ENCODE assay signal across 8 cellular contexts in genomic region chr2:157438907-157439791, GRCh38. TPM values are rescaled to one million over a fixed set of nuclear protein-coding genes. Genes with fewer than 3 reads are reported as not detected.
DNase-seq lines count a peak whose midpoint lies in the region; TF ChIP-seq lines count a peak whose summit lies in the region.

No MANE protein-coding gene starts in this region.

- H3K9me3 ChIP-seq in GM23248 (ENCODE audit: low read depth), result no peaks in the 10 kb centered on the region
- no peaks in the 10 kb centered on the region for H3K9me3 ChIP-seq in fibroblast of lung (ENCODE audit: control insufficient read depth, insufficient read depth, low read depth, low read length)
- H3K9me3 ChIP-seq in mesenchymal stem cell (ENCODE audit: control insufficient read depth, low read length), result no peaks in the 10 kb centered on the region

- H2AFZ ChIP-seq in GM23248 (no peak overlapping the region), fibroblast of lung (ENCODE audit: low read length) (no peak overlapping the region), mesenchymal stem cell (ENCODE audit: low read depth, low read length) (no peak overlapping the region)

- TF ChIP-seq CTCF in GM06990 (IDR thresholded peaks at IDR 0.05; ENCODE audit: insufficient read depth, low read length, poor library complexity, severe bottlenecking) (no peak), fibroblast of lung (conservative IDR thresholded peaks at IDR 0.05 in 1 of 2, IDR thresholded peaks at IDR 0.05 in 1 of 2; ENCODE audit: low read depth in 1 of 2, low read length in 2 of 2) (no peak), GM20000 (IDR thresholded peaks at IDR 0.05; ENCODE audit: extremely low read depth, missing control alignments) (no peak)

- no peak for DNase-seq in GM06990 (ENCODE audit: extremely low read depth, insufficient read length)
- DNase-seq in GM23248, result peak; percentile 59
- DNase-seq in NCI-H2171 (lab: John Stamatoyannopoulos, UW), result peak; percentile 71
- peak; percentile 11 to 23 for DNase-seq in fibroblast of lung (ENCODE audit: low read depth in 2 of 2)
- DNase-seq in activated effector memory CD4-positive, alpha-beta T cell treated with anti-CD3 and anti-CD28 coated beads, Interleukin-2, amount 50 U/mL, for 16 hours, result no peak
- DNase-seq in COR-L47 (lab: John Stamatoyannopoulos, UW), result no peak
- DNase-seq in GM20000 (ENCODE audit: low spot score), result no peak
- no peak for DNase-seq in mesenchymal stem cell

- no peaks in the 10 kb centered on the region for H3F3A ChIP-seq in GM23248 (ENCODE audit: insufficient read depth)

- H2BK12ac ChIP-seq in mesenchymal stem cell (ENCODE audit: low read length in 2 of 2), result no peak overlapping the region

- no peak overlapping the region for H2BK5ac ChIP-seq in mesenchymal stem cell (ENCODE audit: low read depth, low read length, poor library complexity, severe bottlenecking)

- H3K27me3 ChIP-seq in GM06990 (replicated peaks; ENCODE audit: control insufficient read depth, insufficient read depth, low read length) (no peaks in the 10 kb centered on the region), GM23248 (replicated peaks; ENCODE audit: insufficient read depth) (peaks cover 17% of the 10 kb centered on the region), fibroblast of lung (ENCODE audit: control insufficient read depth, insufficient read depth, low read length) (no peaks in the 10 kb centered on the region), mesenchymal stem cell (ENCODE audit: control insufficient read depth in 1 of 2, insufficient read depth in 1 of 2, low read length in 2 of 2) (no peaks in the 10 kb centered on the region)

- H3K27ac ChIP-seq in GM23248, result no peak overlapping the region
- no peak overlapping the region for H3K27ac ChIP-seq in fibroblast of lung (ENCODE audit: insufficient read depth, low read length)
- no peak overlapping the region for H3K27ac ChIP-seq in mesenchymal stem cell (ENCODE audit: low read length, poor library complexity, severe bottlenecking)

- no peak overlapping the region for H3K23ac ChIP-seq in mesenchymal stem cell (ENCODE audit: low read length in 2 of 2)

- no peak overlapping the region for H4K8ac ChIP-seq in mesenchymal stem cell (ENCODE audit: low read length)

- no peaks in the 10 kb centered on the region for H3K79me2 ChIP-seq in GM23248 (ENCODE audit: insufficient read depth)
- no peaks in the 10 kb centered on the region for H3K79me2 ChIP-seq in fibroblast of lung (ENCODE audit: control insufficient read depth, insufficient read depth, low read length)

- no peak overlapping the region for H4K91ac ChIP-seq in mesenchymal stem cell (ENCODE audit: low read length)

- H2BK15ac ChIP-seq in mesenchymal stem cell (ENCODE audit: low read depth, poor library complexity, severe bottlenecking), result no peak overlapping the region

- peak overlapping the region; percentile 90 for H3K4me3 ChIP-seq in GM06990 (replicated peaks; ENCODE audit: low read depth, low read length)
- H3K4me3 ChIP-seq in GM23248, result no peak overlapping the region
- H3K4me3 ChIP-seq in fibroblast of lung (replicated peaks in 1 of 4; ENCODE audit: control extremely low read depth in 1 of 4, insufficient read depth in 1 of 4, low read depth in 3 of 4, low read length in 4 of 4), result no peak overlapping the region
- H3K4me3 ChIP-seq in mesenchymal stem cell (ENCODE audit: insufficient read depth in 1 of 2, low read depth in 1 of 2, low read length in 2 of 2), result no peak overlapping the region

- H3K9ac ChIP-seq in GM23248, result no peak overlapping the region
- no peak overlapping the region for H3K9ac ChIP-seq in fibroblast of lung (ENCODE audit: insufficient read depth, low read length)
- H3K9ac ChIP-seq in mesenchymal stem cell (ENCODE audit: low read length), result no peak overlapping the region

- 34 to 38% methylated on average over 11 of the region's 11 CpGs for WGBS in GM23248 (ENCODE audit: low coverage in 1 of 2, low lambda C conversion rate in 2 of 2, missing lambda C conversion rate in 2 of 2), 2 experiments
- 91% methylated on average over 9 of the region's 11 CpGs for WGBS in mesenchymal stem cell

- peak overlapping the region; percentile 30 for H3K4me2 ChIP-seq in GM23248 (ENCODE audit: unreplicated experiment)
- no peak overlapping the region for H3K4me2 ChIP-seq in fibroblast of lung (ENCODE audit: extremely low read depth, insufficient read depth, low read length)
- no peak overlapping the region for H3K4me2 ChIP-seq in mesenchymal stem cell (ENCODE audit: low read length, poor library complexity, severe bottlenecking)

- H4K20me1 ChIP-seq in GM23248 (ENCODE audit: insufficient read depth) (no peaks in the 10 kb centered on the region), fibroblast of lung (ENCODE audit: control insufficient read depth, extremely low read depth, insufficient read depth, low read length) (no peaks in the 10 kb centered on the region)

- H3K36me3 ChIP-seq in GM06990 (ENCODE audit: control insufficient read depth, insufficient read depth, low read length) (peaks cover under 1% of the 10 kb centered on the region), GM23248 (ENCODE audit: low read depth) (no peaks in the 10 kb centered on the region), fibroblast of lung (ENCODE audit: control insufficient read depth, insufficient read depth, low read length) (no peaks in the 10 kb centered on the region), mesenchymal stem cell (ENCODE audit: control insufficient read depth in 1 of 2, insufficient read depth in 2 of 2, low read depth in 1 of 2, low read length in 2 of 2) (no peaks in the 10 kb centered on the region)

- no peaks in the 10 kb centered on the region for H3K4me1 ChIP-seq in GM23248 (ENCODE audit: insufficient read depth)
- H3K4me1 ChIP-seq in fibroblast of lung (ENCODE audit: control insufficient read depth, extremely low read depth, insufficient read depth, low read length), result no peaks in the 10 kb centered on the region
- H3K4me1 ChIP-seq in mesenchymal stem cell (ENCODE audit: control insufficient read depth, insufficient read depth, low read depth, low read length), result peaks cover 3% of the 10 kb centered on the region

- H3K4ac ChIP-seq in mesenchymal stem cell (ENCODE audit: low read depth in 1 of 2, low read length in 2 of 2), result no peak overlapping the region

- H2AK5ac ChIP-seq in mesenchymal stem cell (ENCODE audit: low read length, severe bottlenecking), result no peak overlapping the region

- no peak overlapping the region for H3K14ac ChIP-seq in mesenchymal stem cell (ENCODE audit: low read length in 2 of 2)

- H3K18ac ChIP-seq in mesenchymal stem cell (ENCODE audit: low read depth in 1 of 2, low read length in 2 of 2), result no peak overlapping the region

- in situ Hi-C loops in GM23248 (cut with MboI), result no loop called here

- no peak overlapping the region for H2BK120ac ChIP-seq in mesenchymal stem cell (ENCODE audit: low read depth, low read length)

- no peaks in the 10 kb centered on the region for H3K79me1 ChIP-seq in mesenchymal stem cell (replicated peaks; ENCODE audit: low read length, poor library complexity, severe bottlenecking)

- no peaks in the 10 kb centered on the region for H3K9me2 ChIP-seq in GM23248 (ENCODE audit: insufficient read depth)

RNA-seq across cellular contexts. Expression of gene CYTIP, which starts 4.7 kb away (rescaled TPM):
- total RNA-seq in GM23248 (2014; rRNA removed; shearing (Covaris generic)), result not detected in 2 replicates
- polyA plus RNA-seq in GM23248 (2016; fragmentation: Nextera tagmentation; extraction: Ambion mirVana) (not detected in 2 replicates), fibroblast of lung (0.17 TPM in 1 of 2 replicates, not detected in the other)
- total RNA-seq in fibroblast of lung, result not detected in 2 replicates
- not detected in 2 replicates for polyA plus RNA-seq in fibroblast of lung (2012)
- not detected in 2 replicates for polyA minus RNA-seq in fibroblast of lung (ENCODE audit: low replicate concordance)
- 0.36 TPM for polyA plus RNA-seq in mesenchymal stem cell (2013, experiment 1 of 2)
- 0.32 TPM for polyA plus RNA-seq in mesenchymal stem cell (2013, experiment 2 of 2)

Comparison
In these comparisons a context has a peak if more than half of its experiments do, and no peak if none do; other contexts are left out.
1. DNase-seq: peak in GM23248 (single experiment), NCI-H2171 (single experiment) and fibroblast of lung (2 of 2); none in GM06990 (single experiment), activated effector memory CD4-positive, alpha-beta T cell treated with anti-CD3 and anti-CD28 coated beads, Interleukin-2, amount 50 U/mL, for 16 hours (single experiment), COR-L47 (single experiment), GM20000 (single experiment) and mesenchymal stem cell (single experiment).